8 cellular contexts compared by ENCODE assay signal in genomic region chr22:36387664-36387913, GRCh38. TPM values are rescaled to one million over a fixed set of nuclear protein-coding genes. Genes with fewer than 3 reads are reported as not detected.
DNase-seq lines count a peak whose midpoint lies in the region; ATAC-seq lines count a peak whose summit lies in the region.

No MANE protein-coding gene starts in this region.

- H3K27me3 ChIP-seq in effector memory CD4-positive, alpha-beta T cell (replicated peaks; ENCODE audit: control insufficient read depth, insufficient read depth, low read length, poor library complexity, severe bottlenecking) = no peaks in the 10 kb centered on the region
- H3K27me3 ChIP-seq in neuron (ENCODE audit: insufficient read depth, low read length) = no peaks in the 10 kb centered on the region

- peaks cover 29% of the 10 kb centered on the region for H3K4me1 ChIP-seq in effector memory CD4-positive, alpha-beta T cell (ENCODE audit: control insufficient read depth, insufficient read depth, low read length, poor library complexity, severe bottlenecking)
- H3K4me1 ChIP-seq in neuron (ENCODE audit: insufficient read depth, low read length) = peaks cover 25% of the 10 kb centered on the region

- H3K9me3 ChIP-seq in effector memory CD4-positive, alpha-beta T cell (ENCODE audit: control insufficient read depth, low read length) = no peaks in the 10 kb centered on the region
- no peaks in the 10 kb centered on the region for H3K9me3 ChIP-seq in neuron (ENCODE audit: low read length)

- H2AFZ ChIP-seq in neuron (ENCODE audit: low read depth, low read length) = peak overlapping the region; percentile 59

- DNase-seq in Jurkat, Clone E6-1 (ENCODE audit: low read depth, low spot score) = no peak
- no peak for DNase-seq in effector memory CD4-positive, alpha-beta T cell
- no peak for DNase-seq in NCI-H226

- H3K36me3 ChIP-seq in effector memory CD4-positive, alpha-beta T cell (ENCODE audit: control insufficient read depth, insufficient read depth, low read length) = peaks cover 3% of the 10 kb centered on the region
- H3K36me3 ChIP-seq in neuron (ENCODE audit: insufficient read depth, low read length) = no peaks in the 10 kb centered on the region

- ATAC-seq in GM18867 (IDR thresholded peaks at IDR 0.05; ENCODE audit: unreplicated experiment) (peak; percentile 10), GM18870 (IDR thresholded peaks at IDR 0.05; ENCODE audit: unreplicated experiment) (no peak), HG03469 (IDR thresholded peaks at IDR 0.05; ENCODE audit: unreplicated experiment) (no peak), GM21515 (IDR thresholded peaks at IDR 0.05; ENCODE audit: unreplicated experiment) (no peak)

- H3K27ac ChIP-seq in effector memory CD4-positive, alpha-beta T cell (ENCODE audit: insufficient read depth, low read length, poor library complexity, severe bottlenecking) = peak overlapping the region; percentile 88

- H3K4me3 ChIP-seq in Jurkat, Clone E6-1 (ENCODE audit: low read length) = peak overlapping the region; percentile 83
- H3K4me3 ChIP-seq in effector memory CD4-positive, alpha-beta T cell (ENCODE audit: insufficient read depth, low read depth, low read length, poor library complexity, severe bottlenecking) = peak overlapping the region; percentile 92
- H3K4me3 ChIP-seq in neuron (ENCODE audit: low read length) = peak overlapping the region; percentile 90

RNA-seq across cellular contexts. Expression of gene MYH9, which starts 0.2 kb away (rescaled TPM):
- polyA plus RNA-seq in Jurkat, Clone E6-1 (2012; ENCODE audit: insufficient read depth, insufficient read length) = 177 TPM
